In genomic region chr6:150894935-150895686, GRCh38 we compare ENCODE assay signal across 8 cellular contexts. TPM values are rescaled to one million over a fixed set of nuclear protein-coding genes. Genes with fewer than 3 reads are reported as not detected.
A peak's percentile ranks its signal among the peaks of the same experiment; 100 is the strongest.
DNase-seq lines count a peak whose midpoint lies in the region; ATAC-seq and TF ChIP-seq lines count a peak whose summit lies in the region.

No MANE protein-coding gene starts in this region.

- no peaks in the 10 kb centered on the region for H3K36me3 ChIP-seq in right atrium auricular region

- peak; percentile 52 for ATAC-seq in GM21515 (IDR thresholded peaks at IDR 0.05; ENCODE audit: unreplicated experiment)

- H3K27me3 ChIP-seq in right atrium auricular region: no peaks in the 10 kb centered on the region

- peaks cover 0 to 9% of the 10 kb centered on the region in 2 donors for H3K4me1 ChIP-seq in right atrium auricular region

- peak overlapping the region in 1 of 2 donors; percentile 15 for H3K27ac ChIP-seq in right atrium auricular region

- DNase-seq in EH (ENCODE audit: low read depth): peak; percentile 57
- DNase-seq in LHCN-M2 (ENCODE audit: low read depth): peak; percentile 63
- DNase-seq in activated T-cell treated with anti-CD3 and anti-CD28 coated beads, Interleukin-2, amount 50 U/mL, for 48 hours: peak; percentile 35 to 44
- peak; percentile 54 for DNase-seq in right atrium auricular region (ENCODE audit: low spot score)
- no peak for DNase-seq in NCI-H1930 (lab: John Stamatoyannopoulos, UW)
- no peak for DNase-seq in NOMO-1 (lab: John Stamatoyannopoulos, UW; ENCODE audit: unreplicated experiment in 2 of 2)
- no peak for DNase-seq in occipital lobe (lab: John Stamatoyannopoulos, UW)

- H3K4me3 ChIP-seq in right atrium auricular region: no peak overlapping the region

- no peak for TF ChIP-seq CTCF in right atrium auricular region (IDR thresholded peaks at IDR 0.05)

- H3K9me3 ChIP-seq in right atrium auricular region: no peaks in the 10 kb centered on the region

RNA-seq across cellular contexts. Expression of gene MTHFD1L, which starts 29.6 kb away (rescaled TPM):
- total RNA-seq in LHCN-M2 (2014; rRNA removed) (35.9 and 38.1 TPM in 2 replicates), right atrium auricular region (10 to 100 TPM in 1 of 2 donors, 1 to 10 TPM in 1; 4.1 to 12.2 TPM), occipital lobe (18.4 TPM)
- 36.9 TPM for polyA plus RNA-seq in LHCN-M2 (2012)

Comparison
In these comparisons a context has a peak if more than half of its experiments do, and no peak if none do; other contexts are left out.
1. DNase-seq: peak in EH (single experiment), LHCN-M2 (single experiment), activated T-cell treated with anti-CD3 and anti-CD28 coated beads, Interleukin-2, amount 50 U/mL, for 48 hours (2 of 2) and right atrium auricular region (single experiment); none in NCI-H1930 (0 of 2), NOMO-1 (0 of 2) and occipital lobe (single experiment).